8 cellular contexts compared by ENCODE assay signal in genomic region chr11:75428301-75428724, GRCh38. TPM values are rescaled to one million over a fixed set of nuclear protein-coding genes. Genes with fewer than 3 reads are reported as not detected.
DNase-seq lines count a peak whose midpoint lies in the region; ATAC-seq and TF ChIP-seq lines count a peak whose summit lies in the region.

No MANE protein-coding gene starts in this region.

- H3K4me3 ChIP-seq in AG04450 (ENCODE audit: low read depth, low read length) (peak overlapping the region; percentile 56), fibroblast of mammary gland (ENCODE audit: control insufficient read depth, low read depth, low read length) (peak overlapping the region; percentile 37)

- ATAC-seq in GM19397 (IDR thresholded peaks at IDR 0.05; ENCODE audit: unreplicated experiment): peak; percentile 74

- H3K27ac ChIP-seq in AG04450 (ENCODE audit: low read depth, low read length): no peak overlapping the region
- no peak overlapping the region for H3K27ac ChIP-seq in substantia nigra (ENCODE audit: low read depth, low read length, poor library complexity, severe bottlenecking)

- peak; percentile 57 for DNase-seq in AG04450 (ENCODE audit: low read depth, low spot score)
- DNase-seq in NCI-H82 treated with DMSO at 0.1 percent for 48 hours (lab: John Stamatoyannopoulos, UW; ENCODE audit: unreplicated experiment): peak; percentile 43
- DNase-seq in activated T-helper 1 cell treated with anti-CD3 and anti-CD28 coated beads, Interleukin-2, amount 50 U/mL, for 16 hours (ENCODE audit: low read depth in 1 of 2, low spot score in 1 of 2): peak; percentile 12 to 26
- peak; percentile 86 for DNase-seq in fibroblast of mammary gland (ENCODE audit: low read depth)
- peak in 54 of 56 donors; percentile 25 to 94 (median 77) for DNase-seq in nucleus accumbens (lab: John Stamatoyannopoulos, UW)
- peak in 48 of 49 donors; percentile 10 to 97 (median 78) for DNase-seq in substantia nigra (lab: John Stamatoyannopoulos, UW)
- DNase-seq in SKM-1 treated with dmso at 0.1 percent for 144 hours (lab: John Stamatoyannopoulos, UW; ENCODE audit: unreplicated experiment): no peak

- H3K27me3 ChIP-seq in AG04450 (ENCODE audit: control insufficient read depth, insufficient read depth, low read length): peaks cover 44% of the 10 kb centered on the region

- CTCF ChIA-PET in AG04450 (lab: Charles Lee): interaction anchor here (0.8 to 1.1 kb wide), 4 partner anchors 15 to 105 kb away, joined by 3 to 7 read pairs (median 3); no protein-coding TSS in a partner anchor

- TF ChIP-seq CTCF in AG04450 (IDR thresholded peaks at IDR 0.05; ENCODE audit: low read depth, low read length) (no peak), fibroblast of mammary gland (conservative IDR thresholded peaks at IDR 0.05; ENCODE audit: control insufficient read depth, insufficient read depth, low read depth, low read length) (no peak)

- peaks cover 14% of the 10 kb centered on the region for H3K9me3 ChIP-seq in AG04450 (ENCODE audit: control insufficient read depth, insufficient read depth, low read length)

- POLR2A ChIA-PET in AG04450 (lab: Yijun Ruan, JAX): interaction anchor here (0.6 to 1.4 kb wide), 3 partner anchors 28 to 126 kb away, joined by 3 to 5 read pairs (median 3); no protein-coding TSS in a partner anchor

RNA-seq across cellular contexts. Expression of gene KLHL35, which starts 4.7 kb away (rescaled TPM):
- 0.81 and 1.0 TPM in 2 replicates for polyA plus RNA-seq in AG04450 (2011; rRNA removed)
- polyA minus RNA-seq in AG04450 (2011; rRNA and poly(A)+ RNA removed): 1.0 and 1.1 TPM in 2 replicates

RNA-seq across cellular contexts. Expression of gene RPS3, which starts 29.0 kb away (rescaled TPM):
- 2,915 and 3,250 TPM in 2 replicates for polyA plus RNA-seq in AG04450 (2011; rRNA removed)
- polyA minus RNA-seq in AG04450 (2011; rRNA and poly(A)+ RNA removed): 1,083 and 1,197 TPM in 2 replicates
